In genomic region chr1:162381941-162382750, GRCh38 we compare ENCODE assay signal across 19 cellular contexts. TPM values are rescaled to one million over a fixed set of nuclear protein-coding genes. Genes with fewer than 3 reads are reported as not detected.
DNase-seq lines count a peak whose midpoint lies in the region; ATAC-seq and TF ChIP-seq lines count a peak whose summit lies in the region.
"Had no signal": no experiment of that assay in that cellular context is flagged by ENCODE, and none has a peak within 500 bp of the region (broad histone marks: within the 10 kb centered on the region; RNA-seq: fewer than 3 reads in every experiment).

No MANE protein-coding gene starts in this region.

- peaks cover 16 to 29% (median 21%) of the 10 kb centered on the region in 4 donors for H3K4me1 ChIP-seq in transverse colon
- H3K4me1 ChIP-seq: body of pancreas, gastrocnemius medialis, left ventricle myocardium inferior had no signal

- DNase-seq in RWPE1 (ENCODE audit: low spot score) (no peak), mesenteric fat pad (ENCODE audit: low spot score) (peak; percentile 78), transverse colon (peak; percentile 43), DMS 273 treated with DMSO at 0.1 percent for 48 hours (lab: John Stamatoyannopoulos, UW) (no peak), germinal center (ENCODE audit: low spot score) (no peak)
- no peak for DNase-seq in stimulated activated CD4-positive, alpha-beta T cell treated with anti-CD3 and anti-CD28 coated beads, Interleukin-15, amount 100 ng/mL, for 24 hours
- DNase-seq: activated CD4-positive, alpha-beta T cell treated with anti-CD3 and anti-CD28 coated beads for 48 hours; CD4-positive, CD25-positive, alpha-beta regulatory T cell; gastrocnemius medialis; GDM1; left ventricle myocardium inferior; NCI-H1105; NCI-H510A; occipital lobe had no signal

- CTCF ChIA-PET in RWPE1 (lab: Yijun Ruan, JAX): interaction anchor here (0.9 to 1.7 kb wide), 3 partner anchors 9 to 326 kb away, joined by 3 to 9 read pairs (median 3); no protein-coding TSS in a partner anchor

- TF ChIP-seq CTCF in RWPE1 (conservative IDR thresholded peaks at IDR 0.05; ENCODE audit: low read depth) (no peak), transverse colon (IDR thresholded peaks at IDR 0.05) (no peak)

- TF ChIP-seq EP300 in transverse colon (IDR thresholded peaks at IDR 0.05; ENCODE audit: low read depth): no peak

- no peak for TF ChIP-seq POLR2A in transverse colon (IDR thresholded peaks at IDR 0.05)

- no peaks in the 10 kb centered on the region for H3K36me3 ChIP-seq in transverse colon
- H3K36me3 ChIP-seq: gastrocnemius medialis, left ventricle myocardium inferior had no signal

- ATAC-seq in esophagus mucosa: peak; percentile 23
- ATAC-seq in GM18868 (IDR thresholded peaks at IDR 0.05; ENCODE audit: unreplicated experiment): no peak
- ATAC-seq: activated T-helper 17 cell treated with anti-CD3 and anti-CD28 coated beads, Interleukin-2, amount 50 U/mL, for 72 hours; body of pancreas; gastrocnemius medialis had no signal

- H3K9me3 ChIP-seq in transverse colon: no peaks in the 10 kb centered on the region
- H3K9me3 ChIP-seq: body of pancreas, gastrocnemius medialis, left ventricle myocardium inferior had no signal

- H3K4me3 ChIP-seq in transverse colon: peak overlapping the region in 2 of 4 donors; percentile 8 to 17
- H3K4me3 ChIP-seq: body of pancreas, gastrocnemius medialis, left ventricle myocardium inferior had no signal

- 73% methylated on average over 13 of the region's 13 CpGs; no CpG with 5 or more reads in 1 of the 2 donors for WGBS in transverse colon (ENCODE audit: low coverage in 1 of 2), 2 donors

- intact Hi-C loops in transverse colon (cut with DNase I; ENCODE audit: low total_unique reads): no loop called here

- no peaks in the 10 kb centered on the region for H3K27me3 ChIP-seq in transverse colon
- H3K27me3 ChIP-seq: body of pancreas, gastrocnemius medialis had no signal

- H3K27ac ChIP-seq in RWPE1 (peak overlapping the region; percentile 95), transverse colon (peak overlapping the region; percentile 92 to 94 (median 92))
- H3K27ac ChIP-seq: body of pancreas, gastrocnemius medialis, left ventricle myocardium inferior had no signal

- POLR2A ChIA-PET in RWPE1 (lab: Yijun Ruan, JAX; ENCODE audit: low non-redundant PET): no interaction called here

- in situ Hi-C loops in transverse colon (cut with MboI; ENCODE audit: low pct_ligation_motif_present in 1 of 4, low pct_unique_long_range_greater_than_20kb in 1 of 4, low sequenced_read_pairs in 3 of 4): loop anchor here in 2 of 4 donors (10.0 to 25.0 kb wide), 2 partner anchors 327 to 595 kb away; no protein-coding TSS in a partner anchor

RNA-seq across cellular contexts. Expression of gene C1orf226, which starts 0.6 kb away (rescaled TPM):
- total RNA-seq in esophagus mucosa (4.8 TPM), mesenteric fat pad (1.6 TPM), transverse colon (10 to 100 TPM; 13.1 to 20.3 (median 16.7) TPM)
- total RNA-seq: activated T-helper 17 cell treated with anti-CD3 and anti-CD28 coated beads, Interleukin-2, amount 50 U/mL, for 72 hours had no signal

RNA-seq across cellular contexts. Expression of gene SPATA46, which starts 5.5 kb away (rescaled TPM):
- not detected for total RNA-seq in esophagus mucosa
- not detected for total RNA-seq in mesenteric fat pad
- not detected for total RNA-seq in transverse colon
- total RNA-seq: activated T-helper 17 cell treated with anti-CD3 and anti-CD28 coated beads, Interleukin-2, amount 50 U/mL, for 72 hours; body of pancreas; CD4-positive, CD25-positive, alpha-beta regulatory T cell; epithelial cell of proximal tubule; left ventricle myocardium inferior; occipital lobe had no signal

RNA-seq across cellular contexts. Expression of gene SH2D1B, which starts 29.8 kb away (rescaled TPM):
- total RNA-seq in esophagus mucosa (3.4 TPM), mesenteric fat pad (0.61 TPM), transverse colon (1 to 10 TPM in 1 of 4 donors, under 1 TPM in 3; 0.37 to 1.4 (median 0.81) TPM)
- total RNA-seq: activated T-helper 17 cell treated with anti-CD3 and anti-CD28 coated beads, Interleukin-2, amount 50 U/mL, for 72 hours; body of pancreas; CD4-positive, CD25-positive, alpha-beta regulatory T cell; occipital lobe had no signal

Comparison
In these comparisons a context has a peak if more than half of its experiments do, and no peak if none do; other contexts are left out.
1. DNase-seq: peak in mesenteric fat pad (single experiment) and transverse colon (single experiment); none in RWPE1 (single experiment), DMS 273 treated with DMSO at 0.1 percent for 48 hours (single experiment), stimulated activated CD4-positive, alpha-beta T cell treated with anti-CD3 and anti-CD28 coated beads, Interleukin-15, amount 100 ng/mL, for 24 hours (single experiment) and germinal center (single experiment).